21 cellular contexts compared by ENCODE assay signal in genomic region chr3:55765906-55766701, GRCh38.
DNase-seq lines count a peak whose midpoint lies in the region; ATAC-seq, FAIRE-seq and TF ChIP-seq lines count a peak whose summit lies in the region.
"Had no signal": no experiment of that assay in that cellular context is flagged by ENCODE, and none has a peak within 500 bp of the region (broad histone marks: within the 10 kb centered on the region; RNA-seq: fewer than 3 reads in every experiment).

No MANE protein-coding gene starts in this region.

- H3K27me3 Mint-ChIP-seq in stimulated activated naive CD8-positive, alpha-beta T cell treated with anti-CD3 and anti-CD28 coated beads, Interleukin-15, amount 100 ng/mL, for 72 hours = no peaks in the 10 kb centered on the region
- H3K27me3 Mint-ChIP-seq: CD4-positive, alpha-beta T cell had no signal

- TF ChIP-seq POLR2A in body of pancreas (IDR thresholded peaks at IDR 0.05) = peak in 1 of 3 donors; percentile 14

- no peaks in the 10 kb centered on the region for H3K27me3 ChIP-seq in body of pancreas
- H3K27me3 ChIP-seq in pancreas = no peaks in the 10 kb centered on the region

- no peak overlapping the region for H3K4me3 Mint-ChIP-seq in stimulated activated naive CD8-positive, alpha-beta T cell treated with anti-CD3 and anti-CD28 coated beads, Interleukin-15, amount 100 ng/mL, for 72 hours
- H3K4me3 Mint-ChIP-seq: CD4-positive, alpha-beta T cell had no signal

- TF ChIP-seq CTCF in body of pancreas (IDR thresholded peaks at IDR 0.05) (no peak), pancreas (IDR thresholded peaks at IDR 0.05) (no peak)

- H3K4me1 ChIP-seq in body of pancreas (peaks cover 43% of the 10 kb centered on the region), pancreas (peaks cover 0 to 14% (median 9%) of the 10 kb centered on the region in 3 donors)
- H3K4me1 ChIP-seq: A549, Caco-2 had no signal

- H3K27ac ChIP-seq in body of pancreas = peak overlapping the region; percentile 57 to 83 (median 74)
- H3K27ac ChIP-seq in pancreas = peak overlapping the region in 2 of 4 donors; percentile 60 to 74
- H3K27ac ChIP-seq: 22Rv1, A549, C4-2B had no signal

- 43 to 51% methylated on average over 7 of the region's 7 CpGs for WGBS in body of pancreas, 2 donors
- WGBS in pancreas, 2 donors = 46% methylated on average over 7 of the region's 7 CpGs

- peak overlapping the region in 1 of 2 donors; percentile 33 for H3K27ac Mint-ChIP-seq in stimulated activated naive CD8-positive, alpha-beta T cell treated with anti-CD3 and anti-CD28 coated beads, Interleukin-15, amount 100 ng/mL, for 72 hours
- H3K27ac Mint-ChIP-seq: CD4-positive, alpha-beta T cell had no signal

- intact Hi-C loops in body of pancreas (cut with DNase I) = no loop called here
- intact Hi-C loops in pancreas (cut with DNase I) = no loop called here

- H3K9me3 Mint-ChIP-seq in stimulated activated naive CD8-positive, alpha-beta T cell treated with anti-CD3 and anti-CD28 coated beads, Interleukin-15, amount 100 ng/mL, for 72 hours = peaks cover 7 to 15% of the 10 kb centered on the region in 2 donors
- H3K9me3 Mint-ChIP-seq: CD4-positive, alpha-beta T cell had no signal

- FAIRE-seq in pancreas (lab: Jason Lieb, UNC) = no peak
- FAIRE-seq: A549, D721Med, GM12891, GM19239 had no signal

- no peak overlapping the region for H3K4me3 ChIP-seq in body of pancreas
- H3K4me3 ChIP-seq in pancreas = peak overlapping the region in 2 of 4 donors; percentile 18 to 21
- H3K4me3 ChIP-seq: A549 had no signal

- in situ Hi-C loops in G401 (cut with HindIII; ENCODE audit: low sequenced_read_pairs) = no loop called here

- ATAC-seq in body of pancreas (peak; percentile 65), pancreas (peak; percentile 69 to 80 (median 74)), HG03442 (IDR thresholded peaks at IDR 0.05; ENCODE audit: unreplicated experiment) (no peak), GM21717 (IDR thresholded peaks at IDR 0.05; ENCODE audit: unreplicated experiment) (no peak)
- ATAC-seq in stimulated activated naive CD8-positive, alpha-beta T cell treated with anti-CD3 and anti-CD28 coated beads, Interleukin-15, amount 100 ng/mL, for 72 hours = no peak
- ATAC-seq: A549 had no signal

- H3K9me3 ChIP-seq in body of pancreas (no peaks in the 10 kb centered on the region), pancreas (no peaks in the 10 kb centered on the region)
- H3K9me3 ChIP-seq: A549, Caco-2 had no signal

- no peaks in the 10 kb centered on the region for H3K4me1 Mint-ChIP-seq in stimulated activated naive CD8-positive, alpha-beta T cell treated with anti-CD3 and anti-CD28 coated beads, Interleukin-15, amount 100 ng/mL, for 72 hours

- peak; percentile 94 for DNase-seq in G401 (ENCODE audit: low spot score)
- peak; percentile 54 to 72 (median 64) for DNase-seq in body of pancreas
- DNase-seq in medulla oblongata (ENCODE audit: extremely low spot score) = peak; percentile 21
- DNase-seq in pancreas = peak in 3 of 6 donors; percentile 41 to 62 (median 49)
- DNase-seq in stimulated activated naive CD8-positive, alpha-beta T cell treated with anti-CD3 and anti-CD28 coated beads, Interleukin-15, amount 100 ng/mL, for 72 hours = no peak
- DNase-seq in GDM1 (lab: John Stamatoyannopoulos, UW) = no peak
- DNase-seq: AML-193; Caco-2; CD4-positive, alpha-beta T cell; DMS153; DMS79 treated with DMSO at 0.1 percent for 48 hours; GOT3; H7 had no signal

- H3K36me3 ChIP-seq in body of pancreas (replicated peaks in 1 of 2; ENCODE audit: insufficient read depth in 1 of 2, low read depth in 2 of 2) (no peaks in the 10 kb centered on the region), pancreas (no peaks in the 10 kb centered on the region)

Comparison
In these comparisons a context has a peak if more than half of its experiments do, and no peak if none do; other contexts are left out.
1. DNase-seq: peak in G401 (single experiment), body of pancreas (4 of 4) and medulla oblongata (single experiment); none in stimulated activated naive CD8-positive, alpha-beta T cell treated with anti-CD3 and anti-CD28 coated beads, Interleukin-15, amount 100 ng/mL, for 72 hours (0 of 2) and GDM1 (single experiment).
2. ATAC-seq: peak in body of pancreas (single experiment) and pancreas (4 of 4); none in HG03442 (single experiment), GM21717 (single experiment) and stimulated activated naive CD8-positive, alpha-beta T cell treated with anti-CD3 and anti-CD28 coated beads, Interleukin-15, amount 100 ng/mL, for 72 hours (single experiment).